ENCODE assay signal across 9 cellular contexts in the genomic region with DNA sequence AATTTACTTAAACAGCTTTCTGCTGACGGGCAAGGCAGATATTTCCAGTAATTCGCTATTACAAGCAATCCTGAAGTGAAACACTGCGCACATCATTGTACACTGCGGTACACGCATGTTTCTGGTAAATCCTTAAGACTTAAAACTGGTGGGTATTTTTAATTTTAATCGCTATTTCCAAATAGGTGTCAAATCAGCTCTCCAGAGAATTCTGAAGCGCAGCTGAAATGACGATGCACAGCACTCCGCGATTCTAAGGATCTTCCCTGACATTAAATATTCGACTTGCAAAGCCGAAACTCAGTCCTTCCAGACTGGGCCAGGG. TPM values are rescaled to one million over a fixed set of nuclear protein-coding genes. Genes with fewer than 3 reads are reported as not detected.
DNase-seq lines count a peak whose midpoint lies in the region; ATAC-seq and TF ChIP-seq lines count a peak whose summit lies in the region.
"Had no signal": no experiment of that assay in that cellular context is flagged by ENCODE, and none has a peak within 500 bp of the region (broad histone marks: within the 10 kb centered on the region; RNA-seq: fewer than 3 reads in every experiment).

No MANE protein-coding gene starts in this region.

- in situ Hi-C loops in ACHN (cut with HindIII; ENCODE audit: low pct_ligation_motif_present, low pct_unique_long_range_greater_than_20kb, low sequenced_read_pairs) = no loop called here

- H3K27ac ChIP-seq in A673 (ENCODE audit: low read depth, low read length, poor library complexity, severe bottlenecking) (peak overlapping the region; percentile 92), dorsolateral prefrontal cortex (peak overlapping the region; percentile 73 to 98 (median 93))

- H3K4me1 Mint-ChIP-seq in natural killer cell = peaks cover 21 to 36% of the 10 kb centered on the region in 2 donors

- H3K27me3 ChIP-seq in A673 (replicated peaks; ENCODE audit: insufficient read depth, low read depth, low read length, poor library complexity) (no peaks in the 10 kb centered on the region), dorsolateral prefrontal cortex (no peaks in the 10 kb centered on the region)

- intact Hi-C loops in A673 (cut with micrococcal nuclease; ENCODE audit: unreplicated experiment) (no loop called here), dorsolateral prefrontal cortex (cut with DNase I) (loop anchor here in 1 of 2 donors (2.0 to 5.0 kb wide), 2 partner anchors 43 to 295 kb away; a partner anchor contains a TSS), natural killer cell (cut with micrococcal nuclease) (loop anchor here (1.0 kb wide), 1 partner anchor 43 kb away; a partner anchor contains a TSS)

- H3K36me3 Mint-ChIP-seq in natural killer cell = peaks cover 8% of the 10 kb centered on the region

- no peaks in the 10 kb centered on the region for H3K27me3 Mint-ChIP-seq in natural killer cell (ENCODE audit: low read depth in 2 of 2)

- TF ChIP-seq CTCF in A673 (conservative IDR thresholded peaks at IDR 0.05; ENCODE audit: low read depth, low read length) (no peak), dorsolateral prefrontal cortex (IDR thresholded peaks at IDR 0.05 in 54 of 56, conservative IDR thresholded peaks at IDR 0.05 in 2 of 56; ENCODE audit: low read depth in 1 of 56, partially characterized antibody in 56 of 56) (no peak), natural killer cell (IDR thresholded peaks at IDR 0.05) (no peak)

- TSS peak; percentile 74 for BruUV-seq in A673 (replicated peaks; lab: Mats Ljungman, UMichigan)

- peaks cover 4% of the 10 kb centered on the region for H3K4me1 ChIP-seq in A673 (ENCODE audit: insufficient read depth, low read length, poor library complexity, severe bottlenecking)

- DNase-seq in A673 (ENCODE audit: low spot score) (no peak), Kasumi-1 (lab: John Stamatoyannopoulos, UW) (peak; percentile 45 to 47), dorsolateral prefrontal cortex (no peak), natural killer cell (no peak), UCSD-AML1 (lab: John Stamatoyannopoulos, UW; ENCODE audit: unreplicated experiment) (no peak), DMS153 (lab: John Stamatoyannopoulos, UW) (no peak), ACHN (no peak)

- H3K9me3 ChIP-seq in A673 (ENCODE audit: low read depth, low read length, poor library complexity, severe bottlenecking) = no peaks in the 10 kb centered on the region

- H3K4me3 ChIP-seq in A673 (ENCODE audit: low read depth, low read length, poor library complexity, severe bottlenecking) = peak overlapping the region; percentile 87
- peak overlapping the region; percentile 75 to 100 (median 94) for H3K4me3 ChIP-seq in dorsolateral prefrontal cortex

- H3K27ac Mint-ChIP-seq in natural killer cell = peak overlapping the region; percentile 99

- peaks cover 16% of the 10 kb centered on the region for H3K36me3 ChIP-seq in A673 (ENCODE audit: insufficient read depth, low read length, poor library complexity, severe bottlenecking)

- CTCF ChIA-PET in A673 (lab: Charles Lee) = no interaction called here

- no peaks in the 10 kb centered on the region for H3K9me3 Mint-ChIP-seq in natural killer cell

- POLR2A ChIA-PET in A673 (lab: Charles Lee; ENCODE audit: low non-redundant PET) = no interaction called here

- peak overlapping the region; percentile 97 for H3K4me3 Mint-ChIP-seq in natural killer cell

- peak; percentile 1 for ATAC-seq in GM19463 (IDR thresholded peaks at IDR 0.05; ENCODE audit: unreplicated experiment)
- ATAC-seq in natural killer cell = peak; percentile 14 to 18 (median 16)

RNA-seq across cellular contexts. Expression of a gene that starts 0.3 kb away (rescaled TPM):
- 16.6 and 19.8 TPM in 2 replicates for total RNA-seq in A673 (2021)
- total RNA-seq in dorsolateral prefrontal cortex = 10 to 100 TPM in 117 of 120 experiments, 1 to 10 TPM in 3; 9.1 to 32.5 (median 17.4) TPM
- 10 to 100 TPM in 2 of 3 donors, 1 to 10 TPM in 1; 9.3 to 12.2 (median 11.4) TPM for total RNA-seq in natural killer cell

RNA-seq across cellular contexts. Expression of a gene that starts 20.9 kb away (rescaled TPM):
- not detected in 2 replicates for total RNA-seq in A673 (2021)
- total RNA-seq in dorsolateral prefrontal cortex = not detected
- total RNA-seq in natural killer cell = not detected
- total RNA-seq: pulmonary artery endothelial cell had no signal

RNA-seq across cellular contexts. Expression of a gene that starts 42.3 kb away (rescaled TPM):
- 38.3 and 49.3 TPM in 2 replicates for total RNA-seq in A673 (2021)
- 10 to 100 TPM in 7 of 120 experiments, 1 to 10 TPM in 113; 3.5 to 13.6 (median 7.0) TPM for total RNA-seq in dorsolateral prefrontal cortex
- 10 to 100 TPM; 42.9 to 81.1 (median 55.8) TPM for total RNA-seq in natural killer cell

RNA-seq across cellular contexts. Expression of a gene that starts 42.4 kb away (rescaled TPM):
- 6.6 and 6.8 TPM in 2 replicates for total RNA-seq in A673 (2021)
- total RNA-seq in dorsolateral prefrontal cortex = 10 to 100 TPM in 47 of 120 experiments, 1 to 10 TPM in 73; 4.4 to 19.7 (median 9.2) TPM
- 10 to 100 TPM; 19.3 to 36.5 (median 30.0) TPM for total RNA-seq in natural killer cell

Comparison
In these comparisons a context has a peak if more than half of its experiments do, and no peak if none do; other contexts are left out.
1. DNase-seq: peak in Kasumi-1 (2 of 2); none in A673 (single experiment), dorsolateral prefrontal cortex (0 of 10), natural killer cell (single experiment), UCSD-AML1 (single experiment), DMS153 (single experiment) and ACHN (single experiment).